In genomic region chr6:50689210-50689609, GRCh38 we compare ENCODE assay signal across 9 cellular contexts. TPM values are rescaled to one million over a fixed set of nuclear protein-coding genes. Genes with fewer than 3 reads are reported as not detected.
"Had no signal": no experiment of that assay in that cellular context is flagged by ENCODE, and none has a peak within 500 bp of the region (broad histone marks: within the 10 kb centered on the region; RNA-seq: fewer than 3 reads in every experiment).

No MANE protein-coding gene starts in this region.

- DNase-seq: GDM1, GF-D8 had no signal

- H3K4me3 ChIP-seq: GM12878 had no signal

- FAIRE-seq: G401.6, GM12878, GM12891, GM12892, GM18507, GM19239 had no signal

- ATAC-seq: GM12878 had no signal

RNA-seq across cellular contexts. Expression of gene TFAP2D, which starts 24.1 kb away (rescaled TPM):
- total RNA-seq: G401, GM12878 had no signal
- polyA plus RNA-seq: GM12878 had no signal
